8 cellular contexts compared by ENCODE assay signal in genomic region chr12:104381721-104382480, GRCh38.
DNase-seq lines count a peak whose midpoint lies in the region; ATAC-seq and TF ChIP-seq lines count a peak whose summit lies in the region.

No MANE protein-coding gene starts in this region.

- CTCF ChIA-PET in SK-N-SH (lab: Yijun Ruan, JAX), result interaction anchor here (0.6 to 3.2 kb wide), 158 partner anchors 10 to 1001 kb away, joined by 3 to 66 read pairs (median 4); partner anchors contain the start of genes CHST11, EID3, NOPCHAP1 and SLC41A2

- peaks cover 0 to 5% of the 10 kb centered on the region in 2 donors for H3K9me3 Mint-ChIP-seq in activated naive CD4-positive, alpha-beta T cell treated with anti-CD3 and anti-CD28 coated beads, Interleukin-2, amount 50 U/mL, for 72 hours
- no peaks in the 10 kb centered on the region for H3K9me3 Mint-ChIP-seq in progenitor cell of endocrine pancreas (ENCODE audit: low read depth)

- H3F3A ChIP-seq in SK-N-SH (replicated peaks; ENCODE audit: insufficient read depth), result no peaks in the 10 kb centered on the region

- TF ChIP-seq CTCF in SK-N-SH (IDR thresholded peaks at IDR 0.05), result peak; percentile 98
- TF ChIP-seq CTCF in cardiac muscle cell (IDR thresholded peaks at IDR 0.05; ENCODE audit: low read depth, low read length), result peak; percentile 98
- TF ChIP-seq CTCF in progenitor cell of endocrine pancreas (IDR thresholded peaks at IDR 0.05; ENCODE audit: unreplicated experiment), result peak; percentile 95

- POLR2A ChIA-PET in SK-N-SH (lab: Yijun Ruan, JAX), result interaction anchor here (1.1 kb wide), 1 partner anchor 286 kb away, joined by 5 read pairs; no protein-coding TSS in a partner anchor

- H4K20me1 ChIP-seq in SK-N-SH (ENCODE audit: insufficient read depth), result no peaks in the 10 kb centered on the region

- H3K4me1 Mint-ChIP-seq in progenitor cell of endocrine pancreas (ENCODE audit: low read depth), result no peaks in the 10 kb centered on the region

- no peaks in the 10 kb centered on the region for H3K36me3 ChIP-seq in SK-N-SH (replicated peaks in 1 of 2; ENCODE audit: control insufficient read depth in 1 of 2, insufficient read depth in 2 of 2, low read length in 1 of 2)
- H3K36me3 ChIP-seq in cardiac muscle cell, result no peaks in the 10 kb centered on the region

- H3K4me3 Mint-ChIP-seq in progenitor cell of endocrine pancreas (ENCODE audit: low read depth), result no peak overlapping the region

- no peak overlapping the region for H3K9ac ChIP-seq in SK-N-SH

- H3K27ac ChIP-seq in SK-N-SH (ENCODE audit: low read depth in 2 of 2, low read length in 1 of 2) (no peak overlapping the region), cardiac muscle cell (no peak overlapping the region)

- H3K27me3 ChIP-seq in SK-N-SH (ENCODE audit: insufficient read depth) (no peaks in the 10 kb centered on the region), cardiac muscle cell (no peaks in the 10 kb centered on the region)

- no peaks in the 10 kb centered on the region for H3K9me2 ChIP-seq in SK-N-SH

- H3K27ac Mint-ChIP-seq in activated naive CD4-positive, alpha-beta T cell treated with anti-CD3 and anti-CD28 coated beads, Interleukin-2, amount 50 U/mL, for 72 hours, result peak overlapping the region in 1 of 2 donors; percentile 16
- no peak overlapping the region for H3K27ac Mint-ChIP-seq in progenitor cell of endocrine pancreas

- peak; percentile 86 for DNase-seq in AG20443 (ENCODE audit: low spot score)
- DNase-seq in NCI-H1048 (lab: John Stamatoyannopoulos, UW), result peak; percentile 25
- peak; percentile 78 for DNase-seq in SK-N-SH
- peak; percentile 71 to 88 for DNase-seq in activated naive CD4-positive, alpha-beta T cell treated with anti-CD3 and anti-CD28 coated beads, Interleukin-2, amount 50 U/mL, for 72 hours (ENCODE audit: low spot score in 2 of 2)
- peak; percentile 90 to 91 for DNase-seq in cardiac muscle cell (ENCODE audit: low read depth in 1 of 2, low spot score in 1 of 2)
- peak; percentile 68 for DNase-seq in progenitor cell of endocrine pancreas (ENCODE audit: low spot score, unreplicated experiment)
- peak; percentile 86 for DNase-seq in ureter (ENCODE audit: low spot score)

- no peaks in the 10 kb centered on the region for H3K36me3 Mint-ChIP-seq in activated naive CD4-positive, alpha-beta T cell treated with anti-CD3 and anti-CD28 coated beads, Interleukin-2, amount 50 U/mL, for 72 hours
- peaks cover 2% of the 10 kb centered on the region for H3K36me3 Mint-ChIP-seq in progenitor cell of endocrine pancreas (ENCODE audit: insufficient read depth)

- TF ChIP-seq EP300 in SK-N-SH (IDR thresholded peaks at IDR 0.05; ENCODE audit: borderline replicate concordance in 1 of 2, low read depth in 1 of 2, low read length in 1 of 2), result no peak

- peak; percentile 66 for ATAC-seq in GM19324 (IDR thresholded peaks at IDR 0.05; ENCODE audit: low FRiP score, unreplicated experiment)
- ATAC-seq in activated naive CD4-positive, alpha-beta T cell treated with anti-CD3 and anti-CD28 coated beads, Interleukin-2, amount 50 U/mL, for 72 hours, result peak; percentile 75 to 87

- WGBS in SK-N-SH (ENCODE audit: low lambda C conversion rate), result 28% methylated on average over 17 of the region's 18 CpGs

- TF ChIP-seq RAD21 in SK-N-SH (IDR thresholded peaks at IDR 0.05; ENCODE audit: low read length), result peak; percentile 97

- H3K79me2 ChIP-seq in SK-N-SH (ENCODE audit: insufficient read depth), result no peaks in the 10 kb centered on the region

- H3K4me3 ChIP-seq in SK-N-SH (ENCODE audit: low read depth in 2 of 2, low read length in 1 of 2) (peak overlapping the region in 1 of 2 experiments; percentile 3; a peak in 1 of 4 replicates), cardiac muscle cell (no peak overlapping the region)

- H3K4me1 ChIP-seq in SK-N-SH (ENCODE audit: control insufficient read depth in 1 of 2, insufficient read depth in 2 of 2, low read depth in 1 of 2, low read length in 1 of 2), result peaks cover 0 to 1% of the 10 kb centered on the region in 2 experiments; a peak in 1 of 4 replicates
- H3K4me1 ChIP-seq in cardiac muscle cell (ENCODE audit: low read depth), result no peaks in the 10 kb centered on the region

- peak overlapping the region; percentile 24; the same call in 1 of the 2 replicates for H2AFZ ChIP-seq in SK-N-SH (ENCODE audit: low read depth)

- H3K9me3 ChIP-seq in SK-N-SH (no peaks in the 10 kb centered on the region), cardiac muscle cell (ENCODE audit: low read depth) (no peaks in the 10 kb centered on the region)

- no peak overlapping the region for H3K4me2 ChIP-seq in SK-N-SH

- peaks cover 14% of the 10 kb centered on the region for H3K27me3 Mint-ChIP-seq in progenitor cell of endocrine pancreas

TF ChIP-seq in SK-N-SH, 30 proteins besides CTCF, POLR2A, EP300 and RAD21:
- TF ChIP-seq TEAD4 (IDR thresholded peaks at IDR 0.05; ENCODE audit: borderline replicate concordance, insufficient read depth) (no peak), SMC3 (IDR thresholded peaks at IDR 0.05; ENCODE audit: low read depth, low read length) (peak; percentile 96)

Comparison
In these comparisons a context has a peak if more than half of its experiments do, and no peak if none do; other contexts are left out.
1. DNase-seq: peak in every context shown above with its lines; median percentile 90 in cardiac muscle cell; 86 in AG20443; 86 in ureter; 80 in activated naive CD4-positive, alpha-beta T cell treated with anti-CD3 and anti-CD28 coated beads, Interleukin-2, amount 50 U/mL, for 72 hours; 78 in SK-N-SH; 68 in progenitor cell of endocrine pancreas; 25 in NCI-H1048.